ENCODE assay signal across 12 cellular contexts in the genomic region with DNA sequence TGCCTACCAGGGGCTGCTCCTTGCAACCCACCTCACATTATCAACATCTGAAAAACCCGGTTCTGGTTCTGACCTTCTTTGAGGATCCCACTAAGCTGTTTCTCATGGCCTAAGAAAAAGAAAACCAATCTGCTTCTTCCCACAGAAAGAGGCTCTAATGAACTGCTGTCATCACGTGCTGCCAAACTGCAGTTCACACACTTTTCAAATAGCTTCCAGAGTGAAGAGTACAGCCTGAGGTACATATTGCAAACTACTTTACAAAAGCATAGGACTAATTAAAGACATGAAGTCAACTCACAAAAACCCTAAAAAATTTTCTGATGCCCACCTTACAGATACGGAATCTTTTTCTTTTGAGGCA. TPM values are rescaled to one million over a fixed set of nuclear protein-coding genes. Genes with fewer than 3 reads are reported as not detected.
DNase-seq lines count a peak whose midpoint lies in the region; ATAC-seq and TF ChIP-seq lines count a peak whose summit lies in the region.
"Had no signal": no experiment of that assay in that cellular context is flagged by ENCODE, and none has a peak within 500 bp of the region (broad histone marks: within the 10 kb centered on the region; RNA-seq: fewer than 3 reads in every experiment).

No MANE protein-coding gene starts in this region.

- peak overlapping the region; percentile 84 for H3K27ac ChIP-seq in BLaER1
- peak overlapping the region in 1 of 2 donors; percentile 67 for H3K27ac ChIP-seq in left lung

- intact Hi-C loops in left lung (cut with DNase I) (no loop called here), CD14-positive monocyte (cut with micrococcal nuclease) (no loop called here)

- H3K4me3 ChIP-seq in BLaER1 (0 out of 2 replicates have a peak overlapping the region, but pooled peaks have one; percentile 36), left lung (no peak overlapping the region)

- H3K27me3 Mint-ChIP-seq in effector memory CD8-positive, alpha-beta T cell, result no peaks in the 10 kb centered on the region
- no peaks in the 10 kb centered on the region for H3K27me3 Mint-ChIP-seq in CD14-positive monocyte (ENCODE audit: low read depth in 3 of 3)

- ATAC-seq in GM19351 (IDR thresholded peaks at IDR 0.05; ENCODE audit: unreplicated experiment), result peak; percentile 23
- ATAC-seq in HG03521 (IDR thresholded peaks at IDR 0.05; ENCODE audit: unreplicated experiment), result peak; percentile 11
- ATAC-seq in effector memory CD8-positive, alpha-beta T cell (replicated peaks), result peak; percentile 11
- no peak for ATAC-seq in GM21526 (IDR thresholded peaks at IDR 0.05; ENCODE audit: low FRiP score, unreplicated experiment)
- ATAC-seq in left lung, result no peak

- H3K36me3 ChIP-seq in BLaER1, result peaks cover 41% of the 10 kb centered on the region
- peaks cover 0 to 24% of the 10 kb centered on the region in 2 donors for H3K36me3 ChIP-seq in left lung

- peak overlapping the region; percentile 92 to 94 for H3K27ac Mint-ChIP-seq in effector memory CD8-positive, alpha-beta T cell
- peak overlapping the region in 1 of 7 donors; percentile 21 for H3K27ac Mint-ChIP-seq in CD14-positive monocyte

- peak in 1 of 3 experiments; percentile 16 for DNase-seq in effector memory CD8-positive, alpha-beta T cell
- no peak for DNase-seq in erythroblast (lab: John Stamatoyannopoulos, UW)
- DNase-seq in left lung, result no peak
- DNase-seq in CD14-positive monocyte (ENCODE audit: low spot score), result no peak
- DNase-seq: C1 segment of cervical spinal cord, foreskin melanocyte, NCI-H1436, substantia nigra had no signal

- H3K4me3 Mint-ChIP-seq in effector memory CD8-positive, alpha-beta T cell, result peak overlapping the region; percentile 71 to 80
- H3K4me3 Mint-ChIP-seq in CD14-positive monocyte, result no peak overlapping the region

- no peaks in the 10 kb centered on the region for H3K9me3 Mint-ChIP-seq in effector memory CD8-positive, alpha-beta T cell
- H3K9me3 Mint-ChIP-seq in CD14-positive monocyte, result no peaks in the 10 kb centered on the region

- no peak for TF ChIP-seq CTCF in left lung (IDR thresholded peaks at IDR 0.05)
- TF ChIP-seq CTCF in CD14-positive monocyte (IDR thresholded peaks at IDR 0.05), result no peak

- H3K4me1 Mint-ChIP-seq in effector memory CD8-positive, alpha-beta T cell (ENCODE audit: low read depth in 2 of 2), result peaks cover 48 to 54% of the 10 kb centered on the region in 2 donors
- H3K4me1 Mint-ChIP-seq in CD14-positive monocyte, result peaks cover 11% of the 10 kb centered on the region

- H3K4me1 ChIP-seq in BLaER1 (peaks cover 79% of the 10 kb centered on the region), left lung (peaks cover under 1 to 34% of the 10 kb centered on the region in 2 donors)

- H3K9ac ChIP-seq in BLaER1, result peak overlapping the region; percentile 68

- no peaks in the 10 kb centered on the region for H4K20me1 ChIP-seq in BLaER1

- peaks cover 36% of the 10 kb centered on the region for H3K36me3 Mint-ChIP-seq in effector memory CD8-positive, alpha-beta T cell (ENCODE audit: insufficient read depth)
- H3K36me3 Mint-ChIP-seq in CD14-positive monocyte, result peaks cover 31 to 64% of the 10 kb centered on the region in 2 donors

- TF ChIP-seq POLR2A in erythroblast (IDR thresholded peaks at IDR 0.05; ENCODE audit: low read length), result no peak

- no peaks in the 10 kb centered on the region for H3K9me3 ChIP-seq in BLaER1
- no peaks in the 10 kb centered on the region for H3K9me3 ChIP-seq in left lung

- peak overlapping the region; percentile 82 for H3K4me2 ChIP-seq in BLaER1

- no peaks in the 10 kb centered on the region for H3K27me3 ChIP-seq in BLaER1
- no peaks in the 10 kb centered on the region for H3K27me3 ChIP-seq in left lung

RNA-seq across cellular contexts. Expression of a gene that starts 36.7 kb away (rescaled TPM):
- 10 to 100 TPM; 27.7 to 32.3 TPM for total RNA-seq in left lung
- 1 to 10 TPM in 1 of 2 donors, under 1 TPM in 1; 0.67 to 1.1 TPM for polyA plus RNA-seq in CD14-positive monocyte

RNA-seq across cellular contexts. Expression of a gene that starts 36.9 kb away (rescaled TPM):
- 10 to 100 TPM in 1 of 2 donors, 1 to 10 TPM in 1; 9.2 to 11.8 TPM for total RNA-seq in left lung
- polyA plus RNA-seq in CD14-positive monocyte, result 1 to 10 TPM; 3.7 to 5.7 TPM

Comparison
In these comparisons a context has a peak if more than half of its experiments do, and no peak if none do; other contexts are left out.
1. ATAC-seq: peak in GM19351 (single experiment), HG03521 (single experiment) and effector memory CD8-positive, alpha-beta T cell (single experiment); none in GM21526 (single experiment) and left lung (single experiment).
2. H3K4me3 Mint-ChIP-seq: peak in effector memory CD8-positive, alpha-beta T cell (2 of 2); none in CD14-positive monocyte (0 of 2).